ENCODE assay signal across 8 cellular contexts in genomic region chr15:74906450-74907276, GRCh38. TPM values are rescaled to one million over a fixed set of nuclear protein-coding genes. Genes with fewer than 3 reads are reported as not detected.
DNase-seq lines count a peak whose midpoint lies in the region; ATAC-seq, FAIRE-seq and TF ChIP-seq lines count a peak whose summit lies in the region.

A gene with protein sequence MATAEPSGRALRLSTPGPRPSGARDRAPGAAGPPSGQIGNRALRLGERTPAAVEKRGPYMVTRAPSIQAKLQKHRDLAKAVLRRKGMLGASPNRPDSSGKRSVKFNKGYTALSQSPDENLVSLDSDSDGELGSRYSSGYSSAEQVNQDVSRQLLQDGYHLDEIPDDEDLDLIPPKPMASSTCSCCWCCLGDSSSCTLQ (minus strand): TSS chr15:74906851. CDS start chr15:74906800, 51 bp downstream.

- peak; percentile 85 for DNase-seq in D721Med (ENCODE audit: insufficient read length, low spot score)
- no peak for DNase-seq in Jurkat, Clone E6-1 (ENCODE audit: low read depth, low spot score)
- peak; percentile 87 to 96 (median 93) for DNase-seq in Peyer's patch
- DNase-seq in activated T-helper 1 cell treated with Interleukin-2 at 50 U/mL for 16 hours (ENCODE audit: low read depth) = peak; percentile 61
- peak; percentile 52 for DNase-seq in esophagus squamous epithelium (lab: John Stamatoyannopoulos, UW)
- peak; percentile 93 for DNase-seq in myocyte (ENCODE audit: low read depth)
- peak; percentile 68 to 80 for DNase-seq in stimulated activated CD8-positive, alpha-beta memory T cell treated with anti-CD3 and anti-CD28 coated beads, Interleukin-7, amount 100 ng/mL, for 48 hours (ENCODE audit: extremely low read depth in 1 of 2, low read depth in 1 of 2)

- peak within 1 kb of the TSS; percentile 91 to 94 (median 92) for H3K27ac ChIP-seq in Peyer's patch
- H3K27ac ChIP-seq in esophagus squamous epithelium = peak within 1 kb of the TSS; percentile 93 to 99 (median 98)

- ATAC-seq in GM21526 (IDR thresholded peaks at IDR 0.05; ENCODE audit: low FRiP score, unreplicated experiment) = peak; percentile 68

- H3K4me1 ChIP-seq in Peyer's patch (peaks cover 4 to 16% (median 10%) of the 10 kb centered on the region in 4 donors), esophagus squamous epithelium (peaks cover 15 to 51% (median 21%) of the 10 kb centered on the region in 3 donors)

- H3K9me3 ChIP-seq in Peyer's patch = no peaks in the 10 kb centered on the region
- no peaks in the 10 kb centered on the region for H3K9me3 ChIP-seq in esophagus squamous epithelium

- intact Hi-C loops in esophagus squamous epithelium (cut with DNase I) = loop anchor here (10.0 kb wide), 1 partner anchor 102 kb away; no protein-coding TSS in a partner anchor

- 0% methylated on average over 2 to 16 of the region's 76 CpGs for WGBS in esophagus squamous epithelium, 2 donors

- TF ChIP-seq POLR2A in Peyer's patch (IDR thresholded peaks at IDR 0.05) (peak; percentile 67 to 76), esophagus squamous epithelium (IDR thresholded peaks at IDR 0.05) (peak in 3 of 4 donors; percentile 41 to 89 (median 75))

- no peak for FAIRE-seq in D721Med (lab: Jason Lieb, UNC)

- H3K27me3 ChIP-seq in Peyer's patch (no peaks in the 10 kb centered on the region), esophagus squamous epithelium (no peaks in the 10 kb centered on the region)

- peak within 1 kb of the TSS; percentile 57 for H3K4me3 ChIP-seq in Jurkat, Clone E6-1 (ENCODE audit: low read length)
- H3K4me3 ChIP-seq in Peyer's patch = peak within 1 kb of the TSS; percentile 78 to 95 (median 86)
- peak within 1 kb of the TSS; percentile 68 to 99 (median 98) for H3K4me3 ChIP-seq in esophagus squamous epithelium

- no peak for TF ChIP-seq CTCF in D721Med (IDR thresholded peaks at IDR 0.05; ENCODE audit: insufficient read depth, missing control alignments)
- peak in 1 of 6 experiments; percentile 7 for TF ChIP-seq CTCF in Peyer's patch (IDR thresholded peaks at IDR 0.05)
- peak in 3 of 6 experiments; percentile 3 to 13 (median 6) for TF ChIP-seq CTCF in esophagus squamous epithelium (IDR thresholded peaks at IDR 0.05)

- H3K36me3 ChIP-seq in Peyer's patch (peaks cover 0 to 46% (median 0%) of the 10 kb centered on the region in 3 donors), esophagus squamous epithelium (peaks cover 8 to 51% (median 26%) of the 10 kb centered on the region in 3 donors)

RNA-seq across cellular contexts. Expression of the gene that starts here (rescaled TPM):
- polyA plus RNA-seq in Jurkat, Clone E6-1 (2012; ENCODE audit: insufficient read depth, insufficient read length) = 5.2 TPM
- total RNA-seq in Peyer's patch = 10 to 100 TPM; 48.7 to 76.5 (median 57.6) TPM
- total RNA-seq in esophagus squamous epithelium = 10 to 100 TPM; 29.3 to 71.8 (median 45.4) TPM
- 111 and 113 TPM in 2 replicates for total RNA-seq in myocyte
- 73.0 TPM for polyA plus RNA-seq in myocyte (2012)
